In genomic region chr4:13088726-13089658, GRCh38 we compare ENCODE assay signal across 1 cellular context.
TF ChIP-seq lines count a peak whose summit lies in the region.

No MANE protein-coding gene starts in this region.

TF ChIP-seq in GM23338, 12 proteins besides CTCF, POLR2A, EP300 and RAD21 (continued from another document):
- TF ChIP-seq ZNF462 (CRISPR knock-in tag; IDR thresholded peaks at IDR 0.05) (no peak), EZH2phosphoT487 (IDR thresholded peaks at IDR 0.05; ENCODE audit: unreplicated experiment) (no peak), STAT1 (IDR thresholded peaks at IDR 0.05; ENCODE audit: unreplicated experiment) (no peak), CREB1 (CRISPR knock-in tag; IDR thresholded peaks at IDR 0.05; ENCODE audit: low read depth) (no peak), ZNF331 (CRISPR knock-in tag; IDR thresholded peaks at IDR 0.05; ENCODE audit: low read depth) (no peak), EZH2 (IDR thresholded peaks at IDR 0.05; ENCODE audit: low read depth, unreplicated experiment) (no peak), ZNF114 (CRISPR knock-in tag; IDR thresholded peaks at IDR 0.05) (no peak)
- TF ChIP-seq, protein P1, sequence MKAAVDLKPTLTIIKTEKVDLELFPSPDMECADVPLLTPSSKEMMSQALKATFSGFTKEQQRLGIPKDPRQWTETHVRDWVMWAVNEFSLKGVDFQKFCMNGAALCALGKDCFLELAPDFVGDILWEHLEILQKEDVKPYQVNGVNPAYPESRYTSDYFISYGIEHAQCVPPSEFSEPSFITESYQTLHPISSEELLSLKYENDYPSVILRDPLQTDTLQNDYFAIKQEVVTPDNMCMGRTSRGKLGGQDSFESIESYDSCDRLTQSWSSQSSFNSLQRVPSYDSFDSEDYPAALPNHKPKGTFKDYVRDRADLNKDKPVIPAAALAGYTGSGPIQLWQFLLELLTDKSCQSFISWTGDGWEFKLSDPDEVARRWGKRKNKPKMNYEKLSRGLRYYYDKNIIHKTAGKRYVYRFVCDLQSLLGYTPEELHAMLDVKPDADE (IDR thresholded peaks at IDR 0.05) = no peak
